In genomic region chr13:75806101-75806500, GRCh38 we compare ENCODE assay signal across 16 cellular contexts.
DNase-seq lines count a peak whose midpoint lies in the region; ATAC-seq, FAIRE-seq and TF ChIP-seq lines count a peak whose summit lies in the region.
"Had no signal": no experiment of that assay in that cellular context is flagged by ENCODE, and none has a peak within 500 bp of the region (broad histone marks: within the 10 kb centered on the region; RNA-seq: fewer than 3 reads in every experiment).

No MANE protein-coding gene starts in this region.

- H4K8ac ChIP-seq in H1 (ENCODE audit: extremely low read depth, insufficient read depth, low read length): no peak overlapping the region

- DNase-seq in Right ventricle myocardium superior (no peak), cardiac septum (ENCODE audit: low spot score) (no peak), H1 (ENCODE audit: low read depth in 1 of 2, low spot score in 2 of 2) (peak in 1 of 2 experiments; percentile 43), iPS-NIHi7 (ENCODE audit: extremely low spot score) (peak; percentile 19), GM03348 (ENCODE audit: low spot score) (no peak), COLO829 (ENCODE audit: low spot score) (no peak), GM13976 (ENCODE audit: low spot score) (no peak)
- DNase-seq: 8988T, NCI-H1092, NCI-H1694, NCI-H446, NCI-H774 had no signal

- no peaks in the 10 kb centered on the region for H3K79me1 ChIP-seq in H1 (ENCODE audit: low read depth, low read length)

- no peak for FAIRE-seq in H1 (lab: Jason Lieb, UNC)
- FAIRE-seq: GM12891 had no signal

- no peak overlapping the region for H3K4ac ChIP-seq in H1 (replicated peaks; ENCODE audit: insufficient read length, low read depth, low read length)

- H3K23me2 ChIP-seq in H1 (ENCODE audit: low read depth, low read length): no peaks in the 10 kb centered on the region

- H2BK5ac ChIP-seq in H1 (ENCODE audit: low read depth, low read length): peak overlapping the region; percentile 49; the same call in 1 of the 2 replicates

- H4K5ac ChIP-seq in H1 (ENCODE audit: insufficient read length, low read depth, low read length): no peak overlapping the region

- no peaks in the 10 kb centered on the region for H4K20me1 ChIP-seq in H1 (replicated peaks in 1 of 2; ENCODE audit: control insufficient read depth in 1 of 2, insufficient read depth in 2 of 2, low read length in 2 of 2)
- H4K20me1 ChIP-seq: BLaER1 treated with 17β-estradiol and CSF1 and Interleukin-3, amounts not matched to agents 10 nM and 100 nM had no signal

- H3K4me3 ChIP-seq in H1 (ENCODE audit: extremely low read depth in 1 of 4, insufficient read depth in 2 of 4, low read depth in 3 of 4, low read length in 4 of 4): no peak overlapping the region
- H3K4me3 ChIP-seq: BLaER1 treated with 17β-estradiol and CSF1 and Interleukin-3, amounts not matched to agents 10 nM and 100 nM had no signal

- peak overlapping the region; percentile 25; the same call in 1 of the 2 replicates for H2BK15ac ChIP-seq in H1 (ENCODE audit: low read length)

- CTCF ChIA-PET in H1 (lab: Charles Lee; ENCODE audit: partially characterized antibody): interaction anchor here (1.5 to 1.7 kb wide), 4 partner anchors 8 to 110 kb away, joined by 3 to 10 read pairs (median 4); no protein-coding TSS in a partner anchor

- 71% methylated on average over 9 of the region's 9 CpGs; no CpG with 5 or more reads in 1 of the 2 experiments for WGBS in H1 (ENCODE audit: extremely low coverage in 1 of 2, insufficient coverage in 1 of 2, insufficient read length in 1 of 2, insufficient replicate concordance in 2 of 2, low coverage in 1 of 2, low lambda C conversion rate in 2 of 2, missing lambda C conversion rate in 1 of 2), 2 experiments

- H2BK12ac ChIP-seq in H1 (ENCODE audit: low read depth, low read length): 0 out of 2 replicates have a peak overlapping the region, but pooled peaks have one; percentile 30

- H3K14ac ChIP-seq in H1 (ENCODE audit: insufficient read length): no peak overlapping the region

- H3K27ac ChIP-seq in H1 (ENCODE audit: low read depth, low read length): no peak overlapping the region
- H3K27ac ChIP-seq: BLaER1 treated with 17β-estradiol and CSF1 and Interleukin-3, amounts not matched to agents 10 nM and 100 nM; KMS-11 had no signal

- H3K9me3 ChIP-seq in H1 (ENCODE audit: insufficient read depth in 2 of 2, low read depth in 1 of 2, low read length in 1 of 2): no peaks in the 10 kb centered on the region
- H3K9me3 ChIP-seq: BLaER1 treated with 17β-estradiol and CSF1 and Interleukin-3, amounts not matched to agents 10 nM and 100 nM had no signal

- H2AFZ ChIP-seq in H1 (ENCODE audit: low read length): no peak overlapping the region

- POLR2A ChIA-PET in H1 (lab: Charles Lee; ENCODE audit: partially characterized antibody): no interaction called here

- H3K79me2 ChIP-seq in H1 (ENCODE audit: control insufficient read depth in 1 of 2, insufficient read depth in 2 of 2, low read length in 2 of 2): no peaks in the 10 kb centered on the region

- TF ChIP-seq POLR2A in H1 (IDR thresholded peaks at IDR 0.05; ENCODE audit: control extremely low read depth in 1 of 2, low read depth in 2 of 2, low read length in 2 of 2): no peak

- H2BK20ac ChIP-seq in H1 (ENCODE audit: low read length): peak overlapping the region; percentile 28; the same call in 1 of the 2 replicates

- H2AK5ac ChIP-seq in H1 (ENCODE audit: low read depth, low read length): no peak overlapping the region

- no peak overlapping the region for H3K56ac ChIP-seq in H1 (replicated peaks; ENCODE audit: insufficient read length, low read depth, low read length)

- H3K18ac ChIP-seq in H1 (ENCODE audit: extremely low read depth, low read length): no peak overlapping the region; the same call in 1 of the 2 replicates

- no peaks in the 10 kb centered on the region; a peak in 1 of 8 replicates for H3K36me3 ChIP-seq in H1 (ENCODE audit: control insufficient read depth in 2 of 4, insufficient read depth in 4 of 4, low read length in 3 of 4)

- H4K91ac ChIP-seq in H1 (replicated peaks; ENCODE audit: insufficient read length, low read length): peak overlapping the region; percentile 48

- H3K4me1 ChIP-seq in H1 (replicated peaks in 1 of 4; ENCODE audit: control insufficient read depth in 3 of 4, insufficient read depth in 4 of 4, low read length in 3 of 4): peaks cover 4 to 16% (median 13%) of the 10 kb centered on the region in 4 experiments; a peak in 6 of 7 replicates
- H3K4me1 ChIP-seq: BLaER1 treated with 17β-estradiol and CSF1 and Interleukin-3, amounts not matched to agents 10 nM and 100 nM had no signal

- in situ Hi-C loops in GM13976 (cut with MboI; ENCODE audit: low sequenced_read_pairs, unreplicated experiment): no loop called here

- no peak for TF ChIP-seq EP300 in H1 (IDR thresholded peaks at IDR 0.05; ENCODE audit: borderline replicate concordance in 1 of 2, low read depth in 2 of 2, low read length in 2 of 2)

- H2BK120ac ChIP-seq in H1 (replicated peaks; ENCODE audit: low read depth, low read length): no peak overlapping the region

- H3K23ac ChIP-seq in H1 (ENCODE audit: insufficient read length): no peak overlapping the region

- TF ChIP-seq CTCF in H1 (IDR thresholded peaks at IDR 0.05; ENCODE audit: control extremely low read depth in 1 of 3, insufficient read depth in 1 of 3, low read depth in 1 of 3, low read length in 3 of 3) (no peak), GM13976 (IDR thresholded peaks at IDR 0.05; ENCODE audit: borderline replicate concordance, control extremely low read depth, extremely low read depth, insufficient read depth, missing control alignments) (no peak)

- ATAC-seq in Right ventricle myocardium superior (ENCODE audit: poor library complexity) (peak; percentile 37), GM18873 (IDR thresholded peaks at IDR 0.05; ENCODE audit: low FRiP score, unreplicated experiment) (no peak)

- TF ChIP-seq RAD21 in H1 (IDR thresholded peaks at IDR 0.05 in 1 of 2, conservative IDR thresholded peaks at IDR 0.05 in 1 of 2; ENCODE audit: low read depth in 2 of 2, low read length in 2 of 2): no peak

- intact Hi-C loops in Right ventricle myocardium superior (cut with DNase I): loop anchor here (5.0 kb wide), 1 partner anchor 44 kb away; no protein-coding TSS in a partner anchor
- intact Hi-C loops in cardiac septum (cut with DNase I): loop anchor here (5.0 kb wide), 1 partner anchor 44 kb away; no protein-coding TSS in a partner anchor

- H3K9ac ChIP-seq in H1 (replicated peaks in 1 of 4; ENCODE audit: extremely low read depth in 1 of 4, low read depth in 3 of 4, low read length in 3 of 4): no peak overlapping the region
- H3K9ac ChIP-seq: BLaER1 treated with 17β-estradiol and CSF1 and Interleukin-3, amounts not matched to agents 10 nM and 100 nM; KMS-11 had no signal

- no peak overlapping the region for H3K4me2 ChIP-seq in H1 (ENCODE audit: insufficient read depth in 1 of 2, low read depth in 2 of 2, low read length in 2 of 2)
- H3K4me2 ChIP-seq: BLaER1 treated with 17β-estradiol and CSF1 and Interleukin-3, amounts not matched to agents 10 nM and 100 nM; KMS-11 had no signal

- H3K27me3 ChIP-seq in H1 (replicated peaks in 1 of 4; ENCODE audit: control insufficient read depth in 3 of 4, extremely low read depth in 1 of 4, insufficient read depth in 3 of 4, low read length in 3 of 4): no peaks in the 10 kb centered on the region
- H3K27me3 ChIP-seq: BLaER1 treated with 17β-estradiol and CSF1 and Interleukin-3, amounts not matched to agents 10 nM and 100 nM had no signal

TF ChIP-seq in H1, 55 proteins besides CTCF, POLR2A, EP300 and RAD21:
- TF ChIP-seq CHD1 (IDR thresholded peaks at IDR 0.05; ENCODE audit: low read depth, low read length): no peak
- TF ChIP-seq CEBPB (IDR thresholded peaks at IDR 0.05; ENCODE audit: low read depth, low read length): no peak
- no peak for TF ChIP-seq TBP (IDR thresholded peaks at IDR 0.05; ENCODE audit: low read depth, low read length)
- no peak for TF ChIP-seq RXRA (IDR thresholded peaks at IDR 0.05; ENCODE audit: insufficient read depth, low read depth, low read length)
- TF ChIP-seq CTBP2 (IDR thresholded peaks at IDR 0.05; ENCODE audit: borderline replicate concordance, insufficient read depth, insufficient read length, low read length): no peak
- no peak for TF ChIP-seq FOSL1 (IDR thresholded peaks at IDR 0.05; ENCODE audit: insufficient read depth, low read depth, low read length)
- no peak for TF ChIP-seq ASH2L (IDR thresholded peaks at IDR 0.05; ENCODE audit: low read length)
- no peak for TF ChIP-seq BCL11A (IDR thresholded peaks at IDR 0.05; ENCODE audit: low read depth in 2 of 2, low read length in 2 of 2)
- no peak for TF ChIP-seq JUND (IDR thresholded peaks at IDR 0.05; ENCODE audit: low read length)
- no peak for TF ChIP-seq ZNF274 (IDR thresholded peaks at IDR 0.05; ENCODE audit: borderline replicate concordance, extremely low read depth, low read length)
- no peak for TF ChIP-seq KDM4A (IDR thresholded peaks at IDR 0.05; ENCODE audit: low read depth, low read length, severe bottlenecking)
- TF ChIP-seq CBX8 (IDR thresholded peaks at IDR 0.05; ENCODE audit: borderline replicate concordance, low read depth, low read length): no peak
- no peak for TF ChIP-seq BACH1 (IDR thresholded peaks at IDR 0.05; ENCODE audit: low read length)
- no peak for TF ChIP-seq GTF2F1 (IDR thresholded peaks at IDR 0.05; ENCODE audit: borderline replicate concordance, low read depth, low read length)
- no peak for TF ChIP-seq MAFK (IDR thresholded peaks at IDR 0.05; ENCODE audit: low read depth, low read length)
- TF ChIP-seq SIRT6 (IDR thresholded peaks at IDR 0.05; ENCODE audit: low read length): no peak
- TF ChIP-seq SRF (IDR thresholded peaks at IDR 0.05; ENCODE audit: low read depth, low read length): no peak
- TF ChIP-seq USF2 (IDR thresholded peaks at IDR 0.05; ENCODE audit: low read length): no peak
- TF ChIP-seq TCF12 (IDR thresholded peaks at IDR 0.05; ENCODE audit: low read depth, low read length): no peak
TF ChIP-seq in H1: peak in this region for 0.
